In the genomic region with DNA sequence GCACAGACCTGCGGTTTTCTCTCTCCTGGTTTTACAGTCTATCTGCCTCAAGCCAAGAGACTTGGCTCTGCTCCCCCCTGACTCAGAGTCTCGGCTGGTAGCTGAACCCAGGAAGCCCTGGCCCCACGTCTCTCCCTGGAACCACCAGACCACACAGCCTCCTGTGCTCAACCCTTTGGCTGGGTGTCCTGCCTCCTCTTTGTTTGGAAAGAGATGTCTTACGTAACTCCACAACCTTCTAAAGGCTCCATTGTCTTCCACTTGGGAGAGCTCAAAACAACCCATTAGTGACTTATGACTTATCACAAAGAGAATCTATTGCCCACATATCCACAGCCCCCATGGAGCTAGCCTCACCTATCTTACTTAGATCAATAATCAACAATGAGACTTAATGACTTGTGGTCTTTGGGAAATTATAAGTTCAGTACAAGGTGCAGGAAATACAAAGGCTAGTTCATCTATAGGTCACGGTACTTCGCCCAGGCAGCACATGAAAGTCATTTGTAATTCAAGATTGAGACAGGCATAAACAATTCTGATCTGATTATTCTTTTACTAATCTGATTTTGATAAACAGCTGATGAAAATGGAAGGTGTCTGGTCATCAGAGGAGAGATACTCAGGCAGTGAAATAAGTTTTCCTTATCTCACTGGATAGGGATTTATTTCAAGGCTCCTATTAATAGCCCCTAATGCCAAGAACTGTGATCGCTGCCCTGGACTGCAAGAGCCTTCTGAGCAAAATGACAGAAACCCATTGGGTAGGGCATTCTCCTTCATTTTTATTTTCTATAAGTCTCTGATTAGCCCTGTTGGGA, we compare ENCODE assay signal across 8 cellular contexts. TPM values are rescaled to one million over a fixed set of nuclear protein-coding genes. Genes with fewer than 3 reads are reported as not detected.
DNase-seq lines count a peak whose midpoint lies in the region; ATAC-seq and TF ChIP-seq lines count a peak whose summit lies in the region.

No MANE protein-coding gene starts in this region.

- DNase-seq in GM04503 (ENCODE audit: low read depth) (peak; percentile 95), SK-N-MC (ENCODE audit: low read depth, low spot score) (no peak), foreskin melanocyte (peak; percentile 72), sciatic nerve (ENCODE audit: low spot score) (peak; percentile 90), NK-92 (lab: John Stamatoyannopoulos, UW; ENCODE audit: unreplicated experiment) (no peak), erythroblast (lab: John Stamatoyannopoulos, UW) (no peak), A673 (ENCODE audit: low spot score) (no peak), NOMO-1 treated with dmso at 0.1 percent for 144 hours (lab: John Stamatoyannopoulos, UW; ENCODE audit: unreplicated experiment) (no peak)

- intact Hi-C loops in sciatic nerve (cut with DNase I), result no loop called here
- intact Hi-C loops in A673 (cut with micrococcal nuclease; ENCODE audit: unreplicated experiment), result no loop called here

- ATAC-seq in sciatic nerve, result peak; percentile 99

- no peak overlapping the region for H3K9ac ChIP-seq in SK-N-MC (ENCODE audit: insufficient read length)

- no peaks in the 10 kb centered on the region for H3K4me1 ChIP-seq in A673 (ENCODE audit: insufficient read depth, low read length, poor library complexity, severe bottlenecking)

- H3K4me3 ChIP-seq in SK-N-MC (peak overlapping the region; percentile 36; the same call in 1 of the 2 replicates), A673 (ENCODE audit: low read depth, low read length, poor library complexity, severe bottlenecking) (no peak overlapping the region)

- no peak for TF ChIP-seq CTCF in A673 (conservative IDR thresholded peaks at IDR 0.05; ENCODE audit: low read depth, low read length)

- BruUV-seq in A673 (replicated peaks; lab: Mats Ljungman, UMichigan), result no TSS peak

- POLR2A ChIA-PET in A673 (lab: Charles Lee; ENCODE audit: low non-redundant PET), result no interaction called here

- H3K27ac ChIP-seq in SK-N-MC, result no peak overlapping the region
- H3K27ac ChIP-seq in A673 (ENCODE audit: low read depth, low read length, poor library complexity, severe bottlenecking), result no peak overlapping the region

- no peak for TF ChIP-seq POLR2A in erythroblast (IDR thresholded peaks at IDR 0.05; ENCODE audit: low read length)

- CTCF ChIA-PET in A673 (lab: Charles Lee), result no interaction called here

- H3K27me3 ChIP-seq in A673 (replicated peaks; ENCODE audit: insufficient read depth, low read depth, low read length, poor library complexity), result no peaks in the 10 kb centered on the region

- H3K36me3 ChIP-seq in SK-N-MC (ENCODE audit: insufficient read depth, low read length) (no peaks in the 10 kb centered on the region), A673 (ENCODE audit: insufficient read depth, low read length, poor library complexity, severe bottlenecking) (no peaks in the 10 kb centered on the region)

- no peaks in the 10 kb centered on the region for H3K9me3 ChIP-seq in SK-N-MC (ENCODE audit: low read depth, low read length)
- H3K9me3 ChIP-seq in A673 (ENCODE audit: low read depth, low read length, poor library complexity, severe bottlenecking), result no peaks in the 10 kb centered on the region

RNA-seq across cellular contexts. Expression of gene SSPN, which starts 44.3 kb away (rescaled TPM):
- 119 TPM for total RNA-seq in sciatic nerve
- 9.8 and 10.3 TPM in 2 replicates for total RNA-seq in A673 (2021)

Comparison
In these comparisons a context has a peak if more than half of its experiments do, and no peak if none do; other contexts are left out.
1. DNase-seq: peak in GM04503 (single experiment), foreskin melanocyte (single experiment) and sciatic nerve (single experiment); none in SK-N-MC (single experiment), NK-92 (single experiment), erythroblast (0 of 2), A673 (single experiment) and NOMO-1 treated with dmso at 0.1 percent for 144 hours (single experiment).
2. RNA of gene SSPN, which starts 44.3 kb away (total RNA-seq): 119 TPM in sciatic nerve (single experiment); 9.8 to 10.3 TPM in A673; every median in the first group is over 10 times any median in the second.